13 cellular contexts compared by ENCODE assay signal in genomic region chr17:77304051-77304745, GRCh38.
DNase-seq lines count a peak whose midpoint lies in the region; ATAC-seq and TF ChIP-seq lines count a peak whose summit lies in the region.
"Had no signal": no experiment of that assay in that cellular context is flagged by ENCODE, and none has a peak within 500 bp of the region (broad histone marks: within the 10 kb centered on the region; RNA-seq: fewer than 3 reads in every experiment).

No MANE protein-coding gene starts in this region.

- ATAC-seq in stimulated activated naive B cell treated with anti-CD40 and anti-IgM and Interleukin-4, amounts not matched to agents 10 μg/mL and 1 μg/mL and 100 μg/mL, for 72 hours (replicated peaks), result no peak
- ATAC-seq: foreskin keratinocyte had no signal

- peaks cover 2 to 18% of the 10 kb centered on the region in 2 donors for H3K36me3 Mint-ChIP-seq in stimulated activated naive B cell treated with anti-CD40 and anti-IgM and Interleukin-4, amounts not matched to agents 10 μg/mL and 1 μg/mL and 100 μg/mL, for 72 hours
- H3K36me3 Mint-ChIP-seq in endothelial cell (ENCODE audit: low read depth, unreplicated experiment), result peaks cover 1% of the 10 kb centered on the region
- H3K36me3 Mint-ChIP-seq: activated naive CD8-positive, alpha-beta T cell treated with anti-CD3 and anti-CD28 coated beads for 36 hours; IgD-negative memory B cell had no signal

- peaks cover 22 to 28% of the 10 kb centered on the region in 2 donors for H3K4me1 Mint-ChIP-seq in stimulated activated naive B cell treated with anti-CD40 and anti-IgM and Interleukin-4, amounts not matched to agents 10 μg/mL and 1 μg/mL and 100 μg/mL, for 72 hours
- H3K4me1 Mint-ChIP-seq in endothelial cell (ENCODE audit: unreplicated experiment), result peaks cover 8% of the 10 kb centered on the region

- H3K4me3 Mint-ChIP-seq in stimulated activated naive B cell treated with anti-CD40 and anti-IgM and Interleukin-4, amounts not matched to agents 10 μg/mL and 1 μg/mL and 100 μg/mL, for 72 hours, result no peak overlapping the region
- no peak overlapping the region for H3K4me3 Mint-ChIP-seq in endothelial cell (ENCODE audit: unreplicated experiment)
- H3K4me3 Mint-ChIP-seq: activated naive CD8-positive, alpha-beta T cell treated with anti-CD3 and anti-CD28 coated beads for 36 hours; IgD-negative memory B cell had no signal

- H3K9me3 Mint-ChIP-seq in stimulated activated naive B cell treated with anti-CD40 and anti-IgM and Interleukin-4, amounts not matched to agents 10 μg/mL and 1 μg/mL and 100 μg/mL, for 72 hours, result no peaks in the 10 kb centered on the region
- no peaks in the 10 kb centered on the region for H3K9me3 Mint-ChIP-seq in endothelial cell (ENCODE audit: unreplicated experiment)
- H3K9me3 Mint-ChIP-seq: activated naive CD8-positive, alpha-beta T cell treated with anti-CD3 and anti-CD28 coated beads for 36 hours; IgD-negative memory B cell had no signal

- DNase-seq in NCI-H1092 treated with DMSO at 0.1 percent for 48 hours (lab: John Stamatoyannopoulos, UW) (peak; percentile 60), NCI-H1092 (lab: John Stamatoyannopoulos, UW) (no peak), NCI-H446 (lab: John Stamatoyannopoulos, UW) (peak; percentile 76 to 85), choroid plexus epithelial cell (ENCODE audit: low read depth) (peak; percentile 40), COLO829 (ENCODE audit: low spot score) (no peak), endothelial cell (ENCODE audit: low spot score) (no peak), NCI-H2029 treated with DMSO at 0.1 percent for 48 hours (lab: John Stamatoyannopoulos, UW) (no peak)
- DNase-seq in stimulated activated naive B cell treated with anti-CD40 and anti-IgM and Interleukin-4, amounts not matched to agents 10 μg/mL and 1 μg/mL and 100 μg/mL, for 72 hours, result no peak
- DNase-seq: activated naive CD8-positive, alpha-beta T cell treated with anti-CD3 and anti-CD28 coated beads for 36 hours; DMS53; foreskin keratinocyte; NCI-H1930 had no signal

- peak overlapping the region; percentile 75 for H3K27ac Mint-ChIP-seq in stimulated activated naive B cell treated with anti-CD40 and anti-IgM and Interleukin-4, amounts not matched to agents 10 μg/mL and 1 μg/mL and 100 μg/mL, for 72 hours
- no peak overlapping the region for H3K27ac Mint-ChIP-seq in endothelial cell (ENCODE audit: unreplicated experiment)
- H3K27ac Mint-ChIP-seq: activated naive CD8-positive, alpha-beta T cell treated with anti-CD3 and anti-CD28 coated beads for 36 hours had no signal

- H3K27me3 Mint-ChIP-seq in stimulated activated naive B cell treated with anti-CD40 and anti-IgM and Interleukin-4, amounts not matched to agents 10 μg/mL and 1 μg/mL and 100 μg/mL, for 72 hours, result no peaks in the 10 kb centered on the region
- no peaks in the 10 kb centered on the region for H3K27me3 Mint-ChIP-seq in endothelial cell (ENCODE audit: unreplicated experiment)
- H3K27me3 Mint-ChIP-seq: activated naive CD8-positive, alpha-beta T cell treated with anti-CD3 and anti-CD28 coated beads for 36 hours had no signal

- TF ChIP-seq CTCF in choroid plexus epithelial cell (conservative IDR thresholded peaks at IDR 0.05; ENCODE audit: low read depth, low read length) (no peak), endothelial cell (IDR thresholded peaks at IDR 0.05; ENCODE audit: unreplicated experiment) (no peak)

- no peak overlapping the region for H3K4me3 ChIP-seq in choroid plexus epithelial cell (ENCODE audit: low read depth, low read length)

Comparison
In these comparisons a context has a peak if more than half of its experiments do, and no peak if none do; other contexts are left out.
1. DNase-seq: peak in NCI-H1092 treated with DMSO at 0.1 percent for 48 hours (single experiment), NCI-H446 (2 of 2) and choroid plexus epithelial cell (single experiment); none in NCI-H1092 (single experiment), stimulated activated naive B cell treated with anti-CD40 and anti-IgM and Interleukin-4, amounts not matched to agents 10 μg/mL and 1 μg/mL and 100 μg/mL, for 72 hours (single experiment), COLO829 (single experiment), endothelial cell (single experiment) and NCI-H2029 treated with DMSO at 0.1 percent for 48 hours (single experiment).